25 cellular contexts compared by ENCODE assay signal in the genomic region with DNA sequence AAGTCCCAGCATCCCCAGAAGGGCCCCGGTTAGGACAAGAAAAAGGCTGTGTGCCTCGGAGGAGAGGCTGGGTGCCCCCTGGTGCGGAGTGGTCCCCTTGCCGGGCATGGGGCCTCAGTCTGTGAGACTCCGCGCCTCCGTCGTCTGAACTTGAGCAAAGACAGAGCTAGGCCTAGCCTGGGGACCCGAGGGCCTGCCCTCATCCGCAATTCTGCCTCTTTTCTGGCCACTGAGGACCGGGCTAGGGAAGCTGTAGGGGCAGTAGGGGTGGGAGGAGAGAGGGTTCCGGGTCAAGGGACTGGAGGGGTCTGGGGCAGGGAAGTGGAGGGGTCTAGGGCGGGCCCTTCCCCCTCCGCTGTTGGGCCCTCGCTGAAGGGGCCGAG. TPM values are rescaled to one million over a fixed set of nuclear protein-coding genes. Genes with fewer than 3 reads are reported as not detected.
DNase-seq lines count a peak whose midpoint lies in the region; TF ChIP-seq lines count a peak whose summit lies in the region.
"Had no signal": no experiment of that assay in that cellular context is flagged by ENCODE, and none has a peak within 500 bp of the region (broad histone marks: within the 10 kb centered on the region; RNA-seq: fewer than 3 reads in every experiment).

No MANE protein-coding gene starts in this region.

- peak overlapping the region; percentile 47 to 72 (median 51) for H3K4me3 ChIP-seq in breast epithelium
- peak overlapping the region in 2 of 4 donors; percentile 49 to 64 for H3K4me3 ChIP-seq in esophagus squamous epithelium
- H3K4me3 ChIP-seq in mesendoderm (ENCODE audit: low read length) = no peak overlapping the region
- H3K4me3 ChIP-seq in subcutaneous abdominal adipose tissue (ENCODE audit: low read depth in 1 of 5, low read length in 5 of 5) = no peak overlapping the region

- H4K8ac ChIP-seq in mesendoderm (ENCODE audit: low read depth, low read length) = peak overlapping the region; percentile 44

- no peak overlapping the region for H2BK5ac ChIP-seq in mesendoderm (ENCODE audit: low read length)

- no peak overlapping the region for H3K4me3 Mint-ChIP-seq in MCF 10A (ENCODE audit: unreplicated experiment)
- H3K4me3 Mint-ChIP-seq: activated CD8-positive, alpha-beta T cell treated with anti-CD3 and anti-CD28 coated beads for 36 hours; stimulated activated naive B cell treated with anti-CD40 and anti-IgM and Interleukin-4, amounts not matched to agents 10 μg/mL and 1 μg/mL and 100 μg/mL, for 72 hours had no signal

- H3K9ac ChIP-seq in mesendoderm (ENCODE audit: low read length) (peak overlapping the region; percentile 7), subcutaneous abdominal adipose tissue (ENCODE audit: low read length in 5 of 5) (peak overlapping the region in 1 of 5 donors; percentile 46)

- POLR2A ChIA-PET in MCF 10A (lab: Yijun Ruan, JAX) = no interaction called here
- POLR2A ChIA-PET in RWPE1 (lab: Yijun Ruan, JAX; ENCODE audit: low non-redundant PET) = no interaction called here

- no peak overlapping the region for H3K23ac ChIP-seq in mesendoderm (ENCODE audit: low read length)

- H3K36me3 ChIP-seq in breast epithelium (no peaks in the 10 kb centered on the region), esophagus squamous epithelium (no peaks in the 10 kb centered on the region), mesendoderm (ENCODE audit: control insufficient read depth, insufficient read depth, low read length) (no peaks in the 10 kb centered on the region), subcutaneous abdominal adipose tissue (ENCODE audit: control insufficient read depth in 5 of 5, insufficient read depth in 5 of 5, low read length in 5 of 5) (peaks cover 0 to 11% (median 0%) of the 10 kb centered on the region in 5 donors)
- H3K36me3 ChIP-seq: tibial nerve had no signal

- H3K27ac ChIP-seq in breast epithelium (peak overlapping the region; percentile 81 to 94), esophagus squamous epithelium (peak overlapping the region in 3 of 4 donors; percentile 11 to 83 (median 70)), mesendoderm (ENCODE audit: low read depth, low read length) (no peak overlapping the region), subcutaneous abdominal adipose tissue (ENCODE audit: low read depth, low read length) (peak overlapping the region; percentile 65), RWPE1 (no peak overlapping the region)
- H3K27ac ChIP-seq: 22Rv1 had no signal

- H3K9me3 ChIP-seq in breast epithelium (no peaks in the 10 kb centered on the region), esophagus squamous epithelium (no peaks in the 10 kb centered on the region), subcutaneous abdominal adipose tissue (ENCODE audit: control insufficient read depth in 5 of 5, low read length in 5 of 5) (no peaks in the 10 kb centered on the region)
- H3K9me3 ChIP-seq: Caco-2, tibial nerve had no signal

- H2BK15ac ChIP-seq in mesendoderm (replicated peaks; ENCODE audit: low read depth) = no peak overlapping the region

- WGBS in esophagus squamous epithelium, 2 donors = 91% methylated on average over 8 of the region's 16 CpGs; no CpG with 5 or more reads in 1 of the 2 donors
- no CpG with 5 or more reads among the region's 16 CpGs for WGBS in mesendoderm (ENCODE audit: extremely low coverage, insufficient coverage, low lambda C conversion rate)

- H3K79me2 ChIP-seq in mesendoderm (ENCODE audit: control insufficient read depth, insufficient read depth, low read length) = no peaks in the 10 kb centered on the region

- no peaks in the 10 kb centered on the region for H3K79me1 ChIP-seq in mesendoderm (ENCODE audit: low read length)

- H3K4me1 Mint-ChIP-seq in MCF 10A (ENCODE audit: insufficient read depth, unreplicated experiment) = peaks cover 29% of the 10 kb centered on the region
- H3K4me1 Mint-ChIP-seq: immature natural killer cell had no signal

- H4K5ac ChIP-seq in mesendoderm (ENCODE audit: low read length) = no peak overlapping the region

- H2BK120ac ChIP-seq in mesendoderm (ENCODE audit: low read depth, low read length) = no peak overlapping the region

- no TSS peak for BruUV-seq in MCF 10A (replicated peaks; lab: Mats Ljungman, UMichigan)

- intact Hi-C loops in breast epithelium (cut with DNase I; ENCODE audit: low total_unique reads) = no loop called here
- intact Hi-C loops in MCF 10A (cut with micrococcal nuclease) = no loop called here
- intact Hi-C loops in esophagus squamous epithelium (cut with DNase I) = no loop called here

- H3K18ac ChIP-seq in mesendoderm (ENCODE audit: low read length) = peak overlapping the region; percentile 72

- no peak overlapping the region for H3K4me2 ChIP-seq in mesendoderm (ENCODE audit: low read length)

- peak overlapping the region; percentile 78 for H3K56ac ChIP-seq in mesendoderm (ENCODE audit: low read length)

- H3K4me1 ChIP-seq in breast epithelium (no peaks in the 10 kb centered on the region), esophagus squamous epithelium (peaks cover 15 to 61% (median 17%) of the 10 kb centered on the region in 3 donors), mesendoderm (ENCODE audit: control insufficient read depth, low read depth, low read length) (peaks cover 2% of the 10 kb centered on the region), subcutaneous abdominal adipose tissue (ENCODE audit: control insufficient read depth in 5 of 5, insufficient read depth in 5 of 5, low read length in 5 of 5) (peaks cover 5 to 87% (median 53%) of the 10 kb centered on the region in 5 donors)

- TF ChIP-seq CTCF in breast epithelium (IDR thresholded peaks at IDR 0.05) (no peak), MCF 10A (IDR thresholded peaks at IDR 0.05; ENCODE audit: unreplicated experiment) (no peak), esophagus squamous epithelium (IDR thresholded peaks at IDR 0.05) (no peak), RWPE1 (conservative IDR thresholded peaks at IDR 0.05; ENCODE audit: low read depth) (no peak)

- no peaks in the 10 kb centered on the region for H3K9me3 Mint-ChIP-seq in MCF 10A (ENCODE audit: unreplicated experiment)
- H3K9me3 Mint-ChIP-seq: activated CD8-positive, alpha-beta T cell treated with anti-CD3 and anti-CD28 coated beads for 36 hours; immature natural killer cell; stimulated activated naive B cell treated with anti-CD40 and anti-IgM and Interleukin-4, amounts not matched to agents 10 μg/mL and 1 μg/mL and 100 μg/mL, for 72 hours had no signal

- TF ChIP-seq POLR2A in breast epithelium (IDR thresholded peaks at IDR 0.05) (no peak), esophagus squamous epithelium (IDR thresholded peaks at IDR 0.05) (no peak)

- peak overlapping the region; percentile 61 for H3K4ac ChIP-seq in mesendoderm (ENCODE audit: low read depth, low read length)

- no peak for DNase-seq in breast epithelium (ENCODE audit: low spot score in 2 of 2)
- DNase-seq in MCF 10A (ENCODE audit: unreplicated experiment) = no peak
- DNase-seq in esophagus squamous epithelium (lab: John Stamatoyannopoulos, UW) = no peak
- no peak for DNase-seq in mesendoderm
- DNase-seq in RWPE1 (ENCODE audit: low spot score) = no peak
- DNase-seq in NCI-H1436 (lab: John Stamatoyannopoulos, UW) = no peak
- DNase-seq in NK-92 (lab: John Stamatoyannopoulos, UW; ENCODE audit: unreplicated experiment) = no peak
- DNase-seq: activated CD4-positive, CD25-positive, alpha-beta regulatory T cell; activated CD8-positive, alpha-beta T cell treated with anti-CD3 and anti-CD28 coated beads for 36 hours; activated gamma-delta T cell; activated T-cell treated with anti-CD3 and anti-CD28 coated beads for 4 hours; AML-193; Caco-2; DND-41; immature natural killer cell; KG1; mammary epithelial cell; NCI-H1694; stimulated activated CD4-positive, alpha-beta T cell treated with anti-CD3 and anti-CD28 coated beads, Interleukin-1b, Interleukin-23, amount 100 ng/mL, for 48 hours; stimulated activated naive B cell treated with anti-CD40 and anti-IgM and Interleukin-4, amounts not matched to agents 10 μg/mL and 1 μg/mL and 100 μg/mL, for 72 hours had no signal

- CTCF ChIA-PET in MCF 10A (lab: Yijun Ruan, JAX) (interaction anchor here (0.7 to 2.1 kb wide), 4 partner anchors 11 to 42 kb away, joined by 3 to 7 read pairs (median 3); no protein-coding TSS in a partner anchor), RWPE1 (lab: Yijun Ruan, JAX) (interaction anchor here (0.6 to 1.2 kb wide), 3 partner anchors 17 to 499 kb away, joined by 3 to 4 read pairs (median 3); no protein-coding TSS in a partner anchor)

- H3K27me3 Mint-ChIP-seq in MCF 10A (ENCODE audit: insufficient read depth, unreplicated experiment) = peaks cover 10% of the 10 kb centered on the region

- H3K27me3 ChIP-seq in breast epithelium (peaks cover 0 to 9% of the 10 kb centered on the region in 2 donors), esophagus squamous epithelium (peaks cover 0 to 62% (median 2%) of the 10 kb centered on the region in 4 donors), mesendoderm (ENCODE audit: insufficient read depth, low read length, poor library complexity) (no peaks in the 10 kb centered on the region), subcutaneous abdominal adipose tissue (ENCODE audit: control insufficient read depth in 5 of 5, insufficient read depth in 4 of 5, low read length in 5 of 5) (peaks cover 8 to 26% (median 24%) of the 10 kb centered on the region in 5 donors)

- no peak overlapping the region for H3K27ac Mint-ChIP-seq in MCF 10A (ENCODE audit: low read depth, unreplicated experiment)
- H3K27ac Mint-ChIP-seq: activated CD8-positive, alpha-beta T cell treated with anti-CD3 and anti-CD28 coated beads for 36 hours; stimulated activated naive B cell treated with anti-CD40 and anti-IgM and Interleukin-4, amounts not matched to agents 10 μg/mL and 1 μg/mL and 100 μg/mL, for 72 hours had no signal

- peaks cover 5% of the 10 kb centered on the region for H3K36me3 Mint-ChIP-seq in MCF 10A (ENCODE audit: insufficient read depth, unreplicated experiment)
- H3K36me3 Mint-ChIP-seq: brain; stimulated activated naive B cell treated with anti-CD40 and anti-IgM and Interleukin-4, amounts not matched to agents 10 μg/mL and 1 μg/mL and 100 μg/mL, for 72 hours had no signal

- no peak overlapping the region for H2AK5ac ChIP-seq in mesendoderm (ENCODE audit: low read length)

RNA-seq across cellular contexts. Expression of gene HSPA12B, which starts 0.6 kb away (rescaled TPM):
- total RNA-seq in breast epithelium (10 to 100 TPM in 1 of 3 donors, 1 to 10 TPM in 2; 7.0 to 25.2 (median 9.3) TPM), MCF 10A (2022) (not detected in 2 replicates), esophagus squamous epithelium (1 to 10 TPM in 2 of 4 donors, under 1 TPM in 2; 0.64 to 4.6 (median 1.8) TPM)
- 1.3 TPM for polyA plus RNA-seq in mesendoderm (2013, experiment 1 of 2)
- 1.1 TPM for polyA plus RNA-seq in mesendoderm (2013, experiment 2 of 2)
- total RNA-seq: activated CD8-positive, alpha-beta T cell treated with anti-CD3 and anti-CD28 coated beads for 36 hours; Caco-2; mammary epithelial cell; osteocyte had no signal
- polyA plus RNA-seq: mammary epithelial cell had no signal

RNA-seq across cellular contexts. Expression of gene SIGLEC1, which starts 19.5 kb away (rescaled TPM):
- total RNA-seq in breast epithelium = 10 to 100 TPM in 1 of 3 donors, 1 to 10 TPM in 2; 2.0 to 32.0 (median 6.9) TPM
- total RNA-seq in MCF 10A (2022) = not detected in 2 replicates
- total RNA-seq in esophagus squamous epithelium = 1 to 10 TPM in 2 of 4 donors, under 1 TPM in 2; 0.11 to 6.9 (median 1.8) TPM
- polyA plus RNA-seq in mesendoderm (2013, experiment 1 of 2) = not detected
- polyA plus RNA-seq in mesendoderm (2013, experiment 2 of 2) = not detected
- total RNA-seq: activated CD8-positive, alpha-beta T cell treated with anti-CD3 and anti-CD28 coated beads for 36 hours; Caco-2; mammary epithelial cell had no signal
- polyA plus RNA-seq: mammary epithelial cell had no signal

RNA-seq across cellular contexts. Expression of gene ADISSP, which starts 35.6 kb away (rescaled TPM):
- total RNA-seq in breast epithelium (10 to 100 TPM; 12.3 to 29.3 (median 15.7) TPM), MCF 10A (2022) (37.8 and 58.8 TPM in 2 replicates), esophagus squamous epithelium (10 to 100 TPM; 13.5 to 24.7 (median 19.8) TPM)
- polyA plus RNA-seq in mesendoderm (2013, experiment 1 of 2) = 73.8 TPM
- polyA plus RNA-seq in mesendoderm (2013, experiment 2 of 2) = 74.7 TPM

RNA-seq across cellular contexts. Expression of gene SPEF1, which starts 49.3 kb away (rescaled TPM):
- total RNA-seq in breast epithelium (under 1 TPM in 2 of 3 donors, not detected in 1; 0.33 to 0.88 TPM), MCF 10A (2022) (0.32 TPM in 1 of 2 replicates, not detected in the other), esophagus squamous epithelium (under 1 TPM in 1 of 4 donors, not detected in 3; 0.19 TPM)
- 0.10 TPM for polyA plus RNA-seq in mesendoderm (2013, experiment 1 of 2)
- polyA plus RNA-seq in mesendoderm (2013, experiment 2 of 2) = 0.21 TPM
- total RNA-seq: Caco-2, osteocyte had no signal
- polyA plus RNA-seq: immature natural killer cell had no signal

RNA-seq across cellular contexts. Expression of gene ADAM33, which starts 50.1 kb away (rescaled TPM):
- total RNA-seq in breast epithelium (10 to 100 TPM; 29.4 to 39.5 (median 37.4) TPM), MCF 10A (2022) (not detected in 2 replicates), esophagus squamous epithelium (10 to 100 TPM in 1 of 4 donors, 1 to 10 TPM in 3; 2.4 to 27.7 (median 6.4) TPM)
- polyA plus RNA-seq in mesendoderm (2013, experiment 1 of 2) = 0.93 TPM
- 0.95 TPM for polyA plus RNA-seq in mesendoderm (2013, experiment 2 of 2)
- total RNA-seq: activated CD8-positive, alpha-beta T cell treated with anti-CD3 and anti-CD28 coated beads for 36 hours had no signal
- polyA plus RNA-seq: immature natural killer cell, mammary epithelial cell had no signal

Comparison
In these comparisons a context has a peak if more than half of its experiments do, and no peak if none do; other contexts are left out.
1. H3K27ac ChIP-seq: peak in breast epithelium (2 of 2), esophagus squamous epithelium (3 of 4) and subcutaneous abdominal adipose tissue (single experiment); none in mesendoderm (single experiment) and RWPE1 (single experiment).
2. H3K4me3 ChIP-seq: peak in breast epithelium (3 of 3); none in mesendoderm (single experiment) and subcutaneous abdominal adipose tissue (0 of 5).